ENCODE assay signal across 16 cellular contexts in genomic region chr7:32762321-32762669, GRCh38.
A peak's percentile ranks its signal among the peaks of the same experiment; 100 is the strongest.
DNase-seq lines count a peak whose midpoint lies in the region; ATAC-seq and TF ChIP-seq lines count a peak whose summit lies in the region.
"Had no signal": no experiment of that assay in that cellular context is flagged by ENCODE, and none has a peak within 500 bp of the region (broad histone marks: within the 10 kb centered on the region; RNA-seq: fewer than 3 reads in every experiment).

No MANE protein-coding gene starts in this region.

- H2AFZ ChIP-seq in OCI-LY7 (ENCODE audit: low read length) = no peak overlapping the region

- H3K36me3 Mint-ChIP-seq in WTC11 (no peaks in the 10 kb centered on the region), progenitor cell of endocrine pancreas (ENCODE audit: insufficient read depth) (peaks cover 4% of the 10 kb centered on the region)

- H3K9me3 ChIP-seq in OCI-LY7 (ENCODE audit: low read length) = no peaks in the 10 kb centered on the region

- no peaks in the 10 kb centered on the region for H3K4me1 ChIP-seq in OCI-LY7 (ENCODE audit: insufficient read depth, low read length, poor library complexity, severe bottlenecking)

- no TSS peak for BruUV-seq in OCI-LY7 (replicated peaks; lab: Mats Ljungman, UMichigan)

- H3K27me3 Mint-ChIP-seq in WTC11 (ENCODE audit: low read depth) (peaks cover 64% of the 10 kb centered on the region), progenitor cell of endocrine pancreas (peaks cover 39% of the 10 kb centered on the region)

- H3K4me1 Mint-ChIP-seq in WTC11 (peaks cover 18% of the 10 kb centered on the region), progenitor cell of endocrine pancreas (ENCODE audit: low read depth) (peaks cover 3% of the 10 kb centered on the region)
- H3K4me1 Mint-ChIP-seq: neural crest cell had no signal

- POLR2A ChIA-PET in WTC11 (lab: Charles Lee) (interaction anchor here (0.6 kb wide), 1 partner anchor 101 kb away, joined by 3 read pairs; no protein-coding TSS in a partner anchor), OCI-LY7 (lab: Charles Lee) (no interaction called here)

- no peak overlapping the region for H3K27ac ChIP-seq in OCI-LY7 (ENCODE audit: low read depth, low read length, poor library complexity, severe bottlenecking)
- H3K27ac ChIP-seq: KMS-11, VCaP had no signal

- peak; percentile 10 for DNase-seq in CD1c-positive myeloid dendritic cell (ENCODE audit: extremely low spot score)
- no peak for DNase-seq in WTC11 (ENCODE audit: low spot score)
- no peak for DNase-seq in epithelial cell of proximal tubule (ENCODE audit: low read depth)
- DNase-seq in progenitor cell of endocrine pancreas (ENCODE audit: low spot score, unreplicated experiment) = no peak
- DNase-seq in activated CD4-positive, alpha-beta T cell treated with anti-CD3 and anti-CD28 coated beads for 4 hours = no peak
- DNase-seq in OCI-LY7 (ENCODE audit: low spot score) = no peak
- DNase-seq in SIG-M5 (lab: John Stamatoyannopoulos, UW) = no peak
- DNase-seq: activated naive CD4-positive, alpha-beta T cell treated with Interleukin-2 at 50 U/mL for 16 hours; effector CD8-positive, alpha-beta T cell; foreskin fibroblast; NCI-H1092 treated with DMSO at 0.1 percent for 48 hours; stimulated activated CD4-positive, alpha-beta T cell treated with anti-CD3 and anti-CD28 coated beads, Interleukin-4, amount 100 ng/mL, for 4 hours had no signal

- H4K20me1 ChIP-seq in OCI-LY7 (ENCODE audit: insufficient read depth, low read length) = no peaks in the 10 kb centered on the region

- intact Hi-C loops in OCI-LY7 (cut with micrococcal nuclease; ENCODE audit: unreplicated experiment) = loop anchor here (10.0 kb wide), 1 partner anchor 1173 kb away; no protein-coding TSS in a partner anchor

- TF ChIP-seq CTCF in WTC11 (IDR thresholded peaks at IDR 0.05) = no peak
- TF ChIP-seq CTCF in epithelial cell of proximal tubule (conservative IDR thresholded peaks at IDR 0.05; ENCODE audit: low read depth, low read length) = no peak
- TF ChIP-seq CTCF in progenitor cell of endocrine pancreas (IDR thresholded peaks at IDR 0.05; ENCODE audit: unreplicated experiment) = no peak
- TF ChIP-seq CTCF in OCI-LY7 (conservative IDR thresholded peaks at IDR 0.05; ENCODE audit: low read length) = no peak

- H3K4me2 ChIP-seq in OCI-LY7 (ENCODE audit: low read length) = no peak overlapping the region
- H3K4me2 ChIP-seq: KMS-11 had no signal

- ATAC-seq in WTC11 = no peak
- ATAC-seq in HG02938 (IDR thresholded peaks at IDR 0.05; ENCODE audit: unreplicated experiment) = no peak

- H3K4me3 ChIP-seq in epithelial cell of proximal tubule (ENCODE audit: low read depth, low read length) = peak overlapping the region; percentile 41
- no peak overlapping the region for H3K4me3 ChIP-seq in OCI-LY7 (ENCODE audit: low read depth, low read length, poor library complexity, severe bottlenecking)

- H3K9me2 ChIP-seq in OCI-LY7 (ENCODE audit: insufficient read depth, low read length) = no peaks in the 10 kb centered on the region

- H3K4me3 Mint-ChIP-seq in WTC11 = peak overlapping the region; percentile 62
- H3K4me3 Mint-ChIP-seq in progenitor cell of endocrine pancreas (ENCODE audit: low read depth) = peak overlapping the region; percentile 29
- H3K4me3 Mint-ChIP-seq: neural crest cell had no signal

- H3K27ac Mint-ChIP-seq in WTC11 (no peak overlapping the region), progenitor cell of endocrine pancreas (no peak overlapping the region)

- H3K36me3 ChIP-seq in OCI-LY7 (ENCODE audit: insufficient read depth, low read length) = no peaks in the 10 kb centered on the region

- H3K9me3 Mint-ChIP-seq in WTC11 (no peaks in the 10 kb centered on the region), progenitor cell of endocrine pancreas (ENCODE audit: low read depth) (no peaks in the 10 kb centered on the region)
- H3K9me3 Mint-ChIP-seq: neural crest cell had no signal

- CTCF ChIA-PET in WTC11 (lab: Charles Lee) (interaction anchor here (1.2 to 2.2 kb wide), 7 partner anchors 38 to 347 kb away, joined by 4 to 5 read pairs (median 4); partner anchors contain the start of gene RP9), OCI-LY7 (lab: Charles Lee; ENCODE audit: unreplicated experiment) (no interaction called here)

- no peaks in the 10 kb centered on the region for H3K79me2 ChIP-seq in OCI-LY7 (ENCODE audit: insufficient read depth, low read depth, low read length)

TF ChIP-seq in WTC11, 78 proteins besides CTCF, POLR2A, EP300 and RAD21:
- TF ChIP-seq ZNF232 (CRISPR knock-in tag; IDR thresholded peaks at IDR 0.05) (no peak), MAX (CRISPR knock-in tag; IDR thresholded peaks at IDR 0.05) (peak; percentile 6; the same call in 1 of the 2 replicates), E2F5 (CRISPR knock-in tag; IDR thresholded peaks at IDR 0.05) (no peak), PRDM15 (CRISPR knock-in tag; IDR thresholded peaks at IDR 0.05) (no peak), E2F4 (CRISPR knock-in tag; IDR thresholded peaks at IDR 0.05; ENCODE audit: borderline replicate concordance, low read depth) (no peak), SP1 (CRISPR knock-in tag; conservative IDR thresholded peaks at IDR 0.05) (no peak)
